9 cellular contexts compared by ENCODE assay signal in the genomic region with DNA sequence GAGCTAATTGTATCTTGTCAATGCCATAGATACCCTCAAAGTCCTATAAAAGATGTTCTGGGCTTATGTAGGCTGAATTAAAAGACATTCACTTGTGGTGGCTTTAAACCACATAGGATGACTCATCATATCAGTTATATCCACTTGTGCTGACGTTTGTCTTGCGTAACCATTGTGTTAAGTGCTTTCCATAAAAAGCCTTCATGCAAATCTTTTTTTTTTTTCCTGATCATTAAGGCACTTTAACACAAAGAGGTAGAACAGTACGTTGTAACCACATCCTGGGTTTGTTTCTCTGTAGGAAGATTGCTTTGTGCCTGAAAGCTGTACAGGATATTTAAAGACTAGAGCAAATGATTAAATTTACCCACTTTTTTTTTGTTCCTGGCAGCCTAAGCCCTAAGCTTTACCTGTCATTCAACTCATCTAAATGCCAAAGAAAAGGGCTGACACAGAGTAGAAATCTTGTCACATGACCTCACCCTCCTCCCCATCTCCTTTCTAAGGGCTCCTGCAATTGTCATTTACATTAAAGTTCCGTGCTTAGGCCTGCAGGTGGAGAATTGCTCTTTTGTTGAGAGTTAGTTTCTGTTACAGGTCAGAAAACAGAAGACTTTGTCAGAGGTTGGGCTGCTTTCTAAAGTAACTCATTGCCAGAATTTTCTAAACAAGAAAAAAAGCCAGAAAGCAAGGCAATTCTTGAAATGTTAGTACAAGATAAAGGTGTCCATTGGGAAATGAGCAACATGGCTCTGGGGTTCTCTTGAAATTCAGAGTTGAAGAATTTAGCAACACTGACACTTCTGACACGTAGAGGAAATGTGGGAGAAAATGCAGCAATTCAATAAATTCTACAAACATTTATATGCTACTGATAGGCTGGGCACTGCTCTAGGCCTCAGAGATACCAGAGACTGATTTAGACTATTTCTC.
A peak's percentile ranks its signal among the peaks of the same experiment; 100 is the strongest.
DNase-seq lines count a peak whose midpoint lies in the region; ATAC-seq and TF ChIP-seq lines count a peak whose summit lies in the region.
"Had no signal": no experiment of that assay in that cellular context is flagged by ENCODE, and none has a peak within 500 bp of the region (broad histone marks: within the 10 kb centered on the region; RNA-seq: fewer than 3 reads in every experiment).

No MANE protein-coding gene starts in this region.

- peaks cover 2% of the 10 kb centered on the region for H3K9me3 Mint-ChIP-seq in CD4-positive, alpha-beta T cell
- H3K9me3 Mint-ChIP-seq in activated T-helper 1 cell treated with anti-CD3 and anti-CD28 coated beads, Interleukin-12 subunit alpha, Interleukin-12 subunit beta, Interleukin-2, Interleukin-4 antibody, amounts not matched to agents 30 ng/mL and 10 ng/mL and 1 ng/mL, durations not matched to agents 14 hours and 24 hours and 36 hours, result no peaks in the 10 kb centered on the region

- H3K36me3 ChIP-seq in upper lobe of right lung, result no peaks in the 10 kb centered on the region
- H3K36me3 ChIP-seq: right lobe of liver had no signal

- no peaks in the 10 kb centered on the region for H3K27me3 ChIP-seq in CD4-positive, alpha-beta T cell (ENCODE audit: control insufficient read depth, insufficient read depth, low read length)
- H3K27me3 ChIP-seq in upper lobe of right lung, result no peaks in the 10 kb centered on the region
- H3K27me3 ChIP-seq: right lobe of liver had no signal

- peak; percentile 79 for ATAC-seq in CD4-positive, alpha-beta T cell (ENCODE audit: poor library complexity)
- ATAC-seq in GM19328 (IDR thresholded peaks at IDR 0.05; ENCODE audit: unreplicated experiment) (peak; percentile 83), HG03175 (IDR thresholded peaks at IDR 0.05; ENCODE audit: unreplicated experiment) (peak; percentile 78), upper lobe of right lung (peak; percentile 64)

- peaks cover 3% of the 10 kb centered on the region for H3K4me1 ChIP-seq in upper lobe of right lung

- peak overlapping the region; percentile 1 for H3K4me3 Mint-ChIP-seq in CD4-positive, alpha-beta T cell
- H3K4me3 Mint-ChIP-seq in activated T-helper 1 cell treated with anti-CD3 and anti-CD28 coated beads, Interleukin-12 subunit alpha, Interleukin-12 subunit beta, Interleukin-2, Interleukin-4 antibody, amounts not matched to agents 30 ng/mL and 10 ng/mL and 1 ng/mL, durations not matched to agents 14 hours and 24 hours and 36 hours, result peak overlapping the region; percentile 65

- no peak overlapping the region for H3K4me3 ChIP-seq in upper lobe of right lung
- H3K4me3 ChIP-seq: right lobe of liver had no signal

- intact Hi-C loops in CD4-positive, alpha-beta T cell (cut with DNase I, micrococcal nuclease), result no loop called here
- intact Hi-C loops in activated T-helper 1 cell treated with anti-CD3 and anti-CD28 coated beads, Interleukin-12 subunit alpha, Interleukin-12 subunit beta, Interleukin-2, Interleukin-4 antibody, amounts not matched to agents 30 ng/mL and 10 ng/mL and 1 ng/mL, durations not matched to agents 14 hours and 24 hours and 36 hours (cut with micrococcal nuclease), result loop anchor here (1.0 to 10.0 kb wide), 5 partner anchors 43 to 1136 kb away; a partner anchor contains a TSS
- intact Hi-C loops in upper lobe of right lung (cut with DNase I), result no loop called here

- peak overlapping the region; percentile 81 for H3K27ac Mint-ChIP-seq in CD4-positive, alpha-beta T cell
- peak overlapping the region; percentile 87 for H3K27ac Mint-ChIP-seq in activated T-helper 1 cell treated with anti-CD3 and anti-CD28 coated beads, Interleukin-12 subunit alpha, Interleukin-12 subunit beta, Interleukin-2, Interleukin-4 antibody, amounts not matched to agents 30 ng/mL and 10 ng/mL and 1 ng/mL, durations not matched to agents 14 hours and 24 hours and 36 hours

- H3K27ac ChIP-seq in CD4-positive, alpha-beta T cell (ENCODE audit: low read depth, low read length), result peak overlapping the region; percentile 13
- no peak overlapping the region for H3K27ac ChIP-seq in upper lobe of right lung
- H3K27ac ChIP-seq: right lobe of liver had no signal

- H3K9me3 ChIP-seq in CD4-positive, alpha-beta T cell (ENCODE audit: control insufficient read depth, low read length), result no peaks in the 10 kb centered on the region
- no peaks in the 10 kb centered on the region for H3K9me3 ChIP-seq in upper lobe of right lung
- H3K9me3 ChIP-seq: right lobe of liver had no signal

- DNase-seq in CD4-positive, alpha-beta T cell, result peak in 7 of 10 experiments; percentile 0 to 44 (median 2)
- DNase-seq in NCI-H226, result peak; percentile 75
- DNase-seq in activated T-helper 1 cell treated with anti-CD3 and anti-CD28 coated beads, Interleukin-12 subunit alpha, Interleukin-12 subunit beta, Interleukin-2, Interleukin-4 antibody, amounts not matched to agents 30 ng/mL and 10 ng/mL and 1 ng/mL, durations not matched to agents 14 hours and 24 hours and 36 hours (ENCODE audit: low spot score), result peak; percentile 53
- DNase-seq in iPS DF 4.7 (ENCODE audit: extremely low read depth, low spot score), result peak; percentile 74
- no peak for DNase-seq in upper lobe of right lung
- no peak for DNase-seq in activated gamma-delta T cell treated with Interleukin-2 at 50 U/mL for 16 hours
- DNase-seq: right lobe of liver had no signal

- CTCF ChIA-PET in CD4-positive, alpha-beta T cell (lab: Charles Lee), result no interaction called here

- peak; percentile 13 for TF ChIP-seq CTCF in CD4-positive, alpha-beta T cell (IDR thresholded peaks at IDR 0.05)
- no peak for TF ChIP-seq CTCF in upper lobe of right lung (IDR thresholded peaks at IDR 0.05)

- peaks cover 4% of the 10 kb centered on the region for H3K36me3 Mint-ChIP-seq in CD4-positive, alpha-beta T cell (ENCODE audit: low read depth)
- no peaks in the 10 kb centered on the region for H3K36me3 Mint-ChIP-seq in activated T-helper 1 cell treated with anti-CD3 and anti-CD28 coated beads, Interleukin-12 subunit alpha, Interleukin-12 subunit beta, Interleukin-2, Interleukin-4 antibody, amounts not matched to agents 30 ng/mL and 10 ng/mL and 1 ng/mL, durations not matched to agents 14 hours and 24 hours and 36 hours (ENCODE audit: low read depth)

- H3K4me1 Mint-ChIP-seq in CD4-positive, alpha-beta T cell (ENCODE audit: low read depth), result peaks cover 28% of the 10 kb centered on the region
- peaks cover 32% of the 10 kb centered on the region for H3K4me1 Mint-ChIP-seq in activated T-helper 1 cell treated with anti-CD3 and anti-CD28 coated beads, Interleukin-12 subunit alpha, Interleukin-12 subunit beta, Interleukin-2, Interleukin-4 antibody, amounts not matched to agents 30 ng/mL and 10 ng/mL and 1 ng/mL, durations not matched to agents 14 hours and 24 hours and 36 hours (ENCODE audit: low read depth)

- POLR2A ChIA-PET in CD4-positive, alpha-beta T cell (lab: Charles Lee), result interaction anchor here (0.6 kb wide), 1 partner anchor 661 kb away, joined by 4 read pairs; no protein-coding TSS in a partner anchor

- H3K27me3 Mint-ChIP-seq in CD4-positive, alpha-beta T cell, result no peaks in the 10 kb centered on the region
- no peaks in the 10 kb centered on the region for H3K27me3 Mint-ChIP-seq in activated T-helper 1 cell treated with anti-CD3 and anti-CD28 coated beads, Interleukin-12 subunit alpha, Interleukin-12 subunit beta, Interleukin-2, Interleukin-4 antibody, amounts not matched to agents 30 ng/mL and 10 ng/mL and 1 ng/mL, durations not matched to agents 14 hours and 24 hours and 36 hours (ENCODE audit: insufficient read depth)

Comparison
In these comparisons a context has a peak if more than half of its experiments do, and no peak if none do; other contexts are left out.
1. DNase-seq: peak in CD4-positive, alpha-beta T cell (7 of 10), NCI-H226 (single experiment), activated T-helper 1 cell treated with anti-CD3 and anti-CD28 coated beads, Interleukin-12 subunit alpha, Interleukin-12 subunit beta, Interleukin-2, Interleukin-4 antibody, amounts not matched to agents 30 ng/mL and 10 ng/mL and 1 ng/mL, durations not matched to agents 14 hours and 24 hours and 36 hours (single experiment) and iPS DF 4.7 (single experiment); none in upper lobe of right lung (single experiment) and activated gamma-delta T cell treated with Interleukin-2 at 50 U/mL for 16 hours (single experiment).
2. Peak in every context shown above with its lines, with median percentiles within 50 percentile points of each other: ATAC-seq.